Comparison of ENCODE assay signal across 15 cellular contexts in the genomic region with DNA sequence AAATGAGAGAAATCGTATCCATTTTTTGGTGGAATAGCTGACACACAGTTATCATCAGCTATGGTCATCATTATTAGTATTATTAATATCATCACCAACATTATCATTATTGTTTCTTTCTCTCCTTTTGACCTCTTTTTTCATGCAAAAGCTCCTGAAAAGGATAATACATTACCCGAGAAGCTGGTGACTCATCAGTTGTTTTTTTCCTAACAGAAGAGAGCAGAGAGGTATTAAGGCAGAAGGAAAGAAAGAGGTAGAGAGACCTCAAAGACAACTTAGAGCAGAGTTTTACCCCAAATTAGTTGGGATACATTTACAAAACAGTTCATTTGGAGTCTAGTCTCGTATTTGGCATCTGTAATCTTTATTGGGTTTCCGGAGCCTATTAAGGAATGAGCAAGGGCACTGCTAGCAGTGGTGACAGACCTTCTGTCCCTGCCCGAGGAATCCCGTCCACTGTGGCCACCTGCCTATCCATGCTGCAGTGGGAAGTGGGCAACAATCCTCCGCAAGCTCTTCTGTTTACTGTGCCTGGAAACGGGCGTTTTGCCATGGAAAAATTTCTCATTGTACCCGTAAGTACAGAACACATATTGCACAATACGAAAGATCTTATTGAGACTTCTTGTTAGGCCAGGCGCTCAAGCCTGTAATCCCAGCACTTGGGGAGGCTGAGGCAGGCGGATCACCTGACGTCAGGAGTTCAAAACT.
DNase-seq lines count a peak whose midpoint lies in the region; ATAC-seq and TF ChIP-seq lines count a peak whose summit lies in the region.
"Had no signal": no experiment of that assay in that cellular context is flagged by ENCODE, and none has a peak within 500 bp of the region (broad histone marks: within the 10 kb centered on the region; RNA-seq: fewer than 3 reads in every experiment).

No MANE protein-coding gene starts in this region.

- H3K14ac ChIP-seq in IMR-90 (replicated peaks; ENCODE audit: low read depth, low read length): no peak overlapping the region

- no peak overlapping the region for H2AFZ ChIP-seq in IMR-90 (replicated peaks; ENCODE audit: low read length, poor library complexity)

- H3K4me1 ChIP-seq in IMR-90 (ENCODE audit: control insufficient read depth, insufficient read depth, low read length) (peaks cover 4% of the 10 kb centered on the region; the same call in 1 of the 2 replicates), testis (no peaks in the 10 kb centered on the region)
- H3K4me1 ChIP-seq: Caco-2 had no signal

- H3K4ac ChIP-seq in IMR-90 (ENCODE audit: low read depth, low read length): 0 out of 2 replicates have a peak overlapping the region, but pooled peaks have one; percentile 28

- ATAC-seq in IMR-90 (ENCODE audit: low read depth) (no peak), left lobe of liver (peak; percentile 54), HG02678 (IDR thresholded peaks at IDR 0.05; ENCODE audit: unreplicated experiment) (no peak)

- no peak overlapping the region for H3K56ac ChIP-seq in IMR-90 (ENCODE audit: extremely low read depth, insufficient read depth, low read length)

- DNase-seq in IMR-90: peak; percentile 36
- peak; percentile 80 to 89 for DNase-seq in cardiac fibroblast (ENCODE audit: low read depth in 2 of 2)
- DNase-seq in left lobe of liver (ENCODE audit: low spot score): no peak
- DNase-seq in testis: peak; percentile 75
- no peak for DNase-seq in GM20000 (ENCODE audit: low spot score)
- no peak for DNase-seq in Calu3
- no peak for DNase-seq in GM13976 (ENCODE audit: low spot score)
- DNase-seq: activated naive CD4-positive, alpha-beta T cell; Caco-2; effector CD8-positive, alpha-beta T cell; NCI-H1092 treated with DMSO at 0.1 percent for 48 hours; NCI-H774 had no signal

- no peaks in the 10 kb centered on the region for H3K27me3 ChIP-seq in IMR-90 (ENCODE audit: control insufficient read depth, insufficient read depth, low read length)
- no peaks in the 10 kb centered on the region for H3K27me3 ChIP-seq in testis
- H3K27me3 ChIP-seq: tibial nerve had no signal

- CTCF ChIA-PET in IMR-90 (lab: Yijun Ruan, JAX): no interaction called here
- CTCF ChIA-PET in Calu3 (lab: Charles Lee): no interaction called here

- H3K4me3 ChIP-seq in IMR-90 (ENCODE audit: insufficient read depth, low read depth, low read length): no peak overlapping the region
- no peak overlapping the region for H3K4me3 ChIP-seq in cardiac fibroblast (replicated peaks in 1 of 2; ENCODE audit: low read depth in 2 of 2, low read length in 2 of 2)
- H3K4me3 ChIP-seq in testis: no peak overlapping the region
- H3K4me3 ChIP-seq: tibial nerve had no signal

- H3K9me1 ChIP-seq in IMR-90 (ENCODE audit: insufficient read depth, low read length): peaks cover 22% of the 10 kb centered on the region

- no peaks in the 10 kb centered on the region for H3K9me3 Mint-ChIP-seq in Calu3 (ENCODE audit: low read depth, unreplicated experiment)
- H3K9me3 Mint-ChIP-seq: neural crest cell had no signal

- H3K79me1 ChIP-seq in IMR-90 (ENCODE audit: low read depth in 1 of 2, low read length in 2 of 2): peaks cover 0 to 7% of the 10 kb centered on the region in 2 experiments; a peak in 1 of 4 replicates

- no peak overlapping the region for H2AK5ac ChIP-seq in IMR-90 (ENCODE audit: low read depth, low read length)

- no peak overlapping the region for H2BK120ac ChIP-seq in IMR-90 (ENCODE audit: low read depth, low read length)

- in situ Hi-C loops in IMR-90 (cut with MboI; ENCODE audit: low sequenced_read_pairs): no loop called here
- in situ Hi-C loops in GM13976 (cut with MboI; ENCODE audit: low sequenced_read_pairs, unreplicated experiment): no loop called here

- H4K91ac ChIP-seq in IMR-90 (ENCODE audit: insufficient read depth, low read depth, low read length): no peak overlapping the region

- TF ChIP-seq CTCF in IMR-90 (conservative IDR thresholded peaks at IDR 0.05; ENCODE audit: low read depth, low read length) (no peak), cardiac fibroblast (IDR thresholded peaks at IDR 0.05; ENCODE audit: low read depth, low read length) (no peak), testis (IDR thresholded peaks at IDR 0.05) (no peak), GM20000 (IDR thresholded peaks at IDR 0.05; ENCODE audit: extremely low read depth, missing control alignments) (no peak), Calu3 (IDR thresholded peaks at IDR 0.05; ENCODE audit: unreplicated experiment) (no peak), GM13976 (IDR thresholded peaks at IDR 0.05; ENCODE audit: borderline replicate concordance, control extremely low read depth, extremely low read depth, insufficient read depth, missing control alignments) (no peak)

- H3K27ac ChIP-seq in IMR-90 (ENCODE audit: insufficient read depth, low read length): no peak overlapping the region
- H3K27ac ChIP-seq in testis: peak overlapping the region; percentile 46 to 60

- no peak overlapping the region for H2BK5ac ChIP-seq in IMR-90 (ENCODE audit: low read depth, low read length, poor library complexity, severe bottlenecking)

- no peak overlapping the region for H4K8ac ChIP-seq in IMR-90 (ENCODE audit: low read depth in 2 of 2, low read length in 2 of 2)

- no peaks in the 10 kb centered on the region for H3K36me3 Mint-ChIP-seq in Calu3 (ENCODE audit: insufficient read depth, unreplicated experiment)

- H3K4me3 Mint-ChIP-seq in Calu3 (ENCODE audit: low read depth, unreplicated experiment): no peak overlapping the region
- H3K4me3 Mint-ChIP-seq: neural crest cell had no signal

- no peak overlapping the region for H3K23ac ChIP-seq in IMR-90 (ENCODE audit: low read depth, low read length)

- POLR2A ChIA-PET in IMR-90 (lab: Charles Lee; ENCODE audit: unreplicated experiment): no interaction called here

- TF ChIP-seq POLR2A in IMR-90 (IDR thresholded peaks at IDR 0.05; ENCODE audit: low read depth, low read length) (no peak), testis (IDR thresholded peaks at IDR 0.05) (no peak)

- no peaks in the 10 kb centered on the region for H3K27me3 Mint-ChIP-seq in Calu3 (ENCODE audit: unreplicated experiment)

- no peak overlapping the region for H3K27ac Mint-ChIP-seq in Calu3 (ENCODE audit: unreplicated experiment)

- H3K4me2 ChIP-seq in IMR-90 (ENCODE audit: low read depth, low read length): no peak overlapping the region

- 93% methylated on average over 2 of the region's 14 CpGs; no CpG with 5 or more reads in 1 of the 2 experiments for WGBS in IMR-90 (ENCODE audit: extremely low coverage in 2 of 2, insufficient read length in 1 of 2), 2 experiments
- 51 to 61% methylated on average over 14 of the region's 14 CpGs for WGBS in testis, 2 donors

- no peaks in the 10 kb centered on the region for H4K20me1 ChIP-seq in IMR-90 (ENCODE audit: insufficient read depth, low read length)

- 0 out of 3 replicates have a peak overlapping the region, but pooled peaks have one; percentile 3 for H2BK15ac ChIP-seq in IMR-90 (ENCODE audit: low read depth, low read length)

- H3K4me1 Mint-ChIP-seq in Calu3 (ENCODE audit: low read depth, unreplicated experiment): no peaks in the 10 kb centered on the region
- H3K4me1 Mint-ChIP-seq: neural crest cell had no signal

- no peak overlapping the region for H4K5ac ChIP-seq in IMR-90 (ENCODE audit: low read depth, low read length)

- no peak overlapping the region for H2BK20ac ChIP-seq in IMR-90 (ENCODE audit: low read depth, low read length)

- BruUV-seq in IMR-90 (replicated peaks; lab: Mats Ljungman, UMichigan) (no TSS peak), Calu3 (replicated peaks; lab: Mats Ljungman, UMichigan) (no TSS peak)

- dilution Hi-C loops in IMR-90 (cut with HindIII; ENCODE audit: low sequenced_read_pairs, unreplicated experiment): no loop called here

- H3K18ac ChIP-seq in IMR-90 (ENCODE audit: low read depth, low read length): no peak overlapping the region

- no peaks in the 10 kb centered on the region for H3K9me3 ChIP-seq in IMR-90 (ENCODE audit: control insufficient read depth, insufficient read depth, low read length)
- no peaks in the 10 kb centered on the region for H3K9me3 ChIP-seq in testis
- H3K9me3 ChIP-seq: Caco-2, tibial nerve had no signal

- H3K36me3 ChIP-seq in IMR-90 (ENCODE audit: control insufficient read depth, insufficient read depth, low read length) (no peaks in the 10 kb centered on the region), testis (ENCODE audit: low read depth, missing control alignments) (no peaks in the 10 kb centered on the region)
- H3K36me3 ChIP-seq: tibial nerve had no signal

- no peak overlapping the region for H2AK9ac ChIP-seq in IMR-90 (replicated peaks; ENCODE audit: low read depth, low read length, poor library complexity)

- H3K9ac ChIP-seq in IMR-90 (ENCODE audit: low read depth, low read length): no peak overlapping the region

- TF ChIP-seq RAD21 in IMR-90 (IDR thresholded peaks at IDR 0.05; ENCODE audit: low read length): no peak

- intact Hi-C loops in IMR-90 (cut with micrococcal nuclease) (no loop called here), testis (cut with DNase I; ENCODE audit: low total_unique reads) (no loop called here), Calu3 (cut with micrococcal nuclease; ENCODE audit: unreplicated experiment) (no loop called here)

TF ChIP-seq in IMR-90, 13 proteins besides CTCF, POLR2A, EP300 and RAD21 (continues in another document):
- TF ChIP-seq RFX5 (IDR thresholded peaks at IDR 0.05; ENCODE audit: low read depth, low read length): no peak
- TF ChIP-seq BHLHE40 (IDR thresholded peaks at IDR 0.05; ENCODE audit: low read depth, low read length): no peak
- no peak for TF ChIP-seq SMC3 (IDR thresholded peaks at IDR 0.05; ENCODE audit: low read depth, low read length)
- TF ChIP-seq, protein P1, sequence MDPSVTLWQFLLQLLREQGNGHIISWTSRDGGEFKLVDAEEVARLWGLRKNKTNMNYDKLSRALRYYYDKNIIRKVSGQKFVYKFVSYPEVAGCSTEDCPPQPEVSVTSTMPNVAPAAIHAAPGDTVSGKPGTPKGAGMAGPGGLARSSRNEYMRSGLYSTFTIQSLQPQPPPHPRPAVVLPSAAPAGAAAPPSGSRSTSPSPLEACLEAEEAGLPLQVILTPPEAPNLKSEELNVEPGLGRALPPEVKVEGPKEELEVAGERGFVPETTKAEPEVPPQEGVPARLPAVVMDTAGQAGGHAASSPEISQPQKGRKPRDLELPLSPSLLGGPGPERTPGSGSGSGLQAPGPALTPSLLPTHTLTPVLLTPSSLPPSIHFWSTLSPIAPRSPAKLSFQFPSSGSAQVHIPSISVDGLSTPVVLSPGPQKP (IDR thresholded peaks at IDR 0.05; ENCODE audit: borderline replicate concordance, low read depth, low read length): no peak
- no peak for TF ChIP-seq RCOR1 (IDR thresholded peaks at IDR 0.05; ENCODE audit: insufficient replicate concordance, low read length)
- TF ChIP-seq NFE2L2 (IDR thresholded peaks at IDR 0.05; ENCODE audit: low read depth, low read length): no peak
- TF ChIP-seq, protein P2, sequence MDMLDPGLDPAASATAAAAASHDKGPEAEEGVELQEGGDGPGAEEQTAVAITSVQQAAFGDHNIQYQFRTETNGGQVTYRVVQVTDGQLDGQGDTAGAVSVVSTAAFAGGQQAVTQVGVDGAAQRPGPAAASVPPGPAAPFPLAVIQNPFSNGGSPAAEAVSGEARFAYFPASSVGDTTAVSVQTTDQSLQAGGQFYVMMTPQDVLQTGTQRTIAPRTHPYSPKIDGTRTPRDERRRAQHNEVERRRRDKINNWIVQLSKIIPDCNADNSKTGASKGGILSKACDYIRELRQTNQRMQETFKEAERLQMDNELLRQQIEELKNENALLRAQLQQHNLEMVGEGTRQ (IDR thresholded peaks at IDR 0.05; ENCODE audit: low read depth, low read length): no peak

Comparison
In these comparisons a context has a peak if more than half of its experiments do, and no peak if none do; other contexts are left out.
1. DNase-seq: peak in IMR-90 (single experiment), cardiac fibroblast (2 of 2) and testis (single experiment); none in left lobe of liver (single experiment), GM20000 (single experiment), Calu3 (single experiment) and GM13976 (single experiment).